27 cellular contexts compared by ENCODE assay signal in the genomic region with DNA sequence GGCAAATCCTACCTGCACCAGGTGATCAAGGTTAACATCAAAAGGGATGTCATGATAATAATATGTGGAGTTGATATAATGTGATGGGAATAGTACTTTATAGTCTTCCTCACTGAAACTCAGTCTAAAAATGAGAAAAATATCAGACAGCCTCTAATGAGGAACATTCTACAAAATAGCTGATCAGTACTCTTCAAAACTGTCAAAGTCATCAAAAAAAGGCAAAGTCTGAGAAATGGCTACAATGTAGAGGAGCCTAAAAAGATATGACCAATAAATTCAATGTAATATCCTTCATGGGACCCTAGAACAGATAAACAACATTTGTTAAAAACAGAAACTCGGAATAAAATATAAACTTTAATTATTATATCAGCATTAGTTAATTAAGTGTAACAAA.
"Had no signal": no experiment of that assay in that cellular context is flagged by ENCODE, and none has a peak within 500 bp of the region (broad histone marks: within the 10 kb centered on the region; RNA-seq: fewer than 3 reads in every experiment).

No MANE protein-coding gene starts in this region.

- ATAC-seq: esophagus mucosa, gastrocnemius medialis, heart right ventricle, left cardiac atrium, left lung, left ventricle myocardium superior, lower lobe of right lung, mucosa of descending colon had no signal

- H3K4me3 Mint-ChIP-seq: mesothelial cell of epicardium, naive B cell had no signal

- H3K36me3 ChIP-seq: colonic mucosa, esophagus squamous epithelium, gastrocnemius medialis, heart right ventricle, left lung, lower lobe of right lung had no signal

- H3K27me3 Mint-ChIP-seq: naive B cell had no signal

- H3K27me3 ChIP-seq: colonic mucosa, dorsolateral prefrontal cortex, esophagus squamous epithelium, gastrocnemius medialis, heart right ventricle, left lung had no signal

- H3K4me3 ChIP-seq: colonic mucosa, dorsolateral prefrontal cortex, esophagus squamous epithelium, gastrocnemius medialis, heart right ventricle, left lung, lower lobe of right lung, mucosa of descending colon had no signal

- H3K27ac ChIP-seq: colonic mucosa, dorsolateral prefrontal cortex, epithelial cell of prostate, esophagus squamous epithelium, gastrocnemius medialis, left lung, lower lobe of right lung had no signal

- H3K4me1 ChIP-seq: esophagus squamous epithelium had no signal

- H3K27ac Mint-ChIP-seq: mesothelial cell of epicardium had no signal

- FAIRE-seq: islet of Langerhans, keratinocyte had no signal

- DNase-seq: colonic mucosa; cortex of kidney; dermis blood vessel endothelial cell; dorsolateral prefrontal cortex; effector CD4-positive, alpha-beta T cell; effector memory CD4-positive, alpha-beta T cell; erythroblast; esophagus squamous epithelium; foreskin fibroblast; foreskin melanocyte; gastrocnemius medialis; glutamatergic neuron; head of caudate nucleus; heart right ventricle; hippocampal formation; left cardiac atrium; left lung; left ventricle myocardium superior; lower lobe of right lung; mesenchymal stem cell; mucosa of descending colon; naive B cell had no signal

- H3K9me3 ChIP-seq: colonic mucosa, esophagus squamous epithelium, gastrocnemius medialis, left lung, lower lobe of right lung, mucosa of descending colon had no signal
